Comparison of ENCODE assay signal across 2 cellular contexts in genomic region chr3:110577856-110578255, GRCh38.
TF ChIP-seq lines count a peak whose summit lies in the region.

No MANE protein-coding gene starts in this region.

TF ChIP-seq in HCT116, 20 proteins besides CTCF, POLR2A, EP300 and RAD21 (continued from another document):
- TF ChIP-seq YY1 (IDR thresholded peaks at IDR 0.05; ENCODE audit: extremely low read depth, insufficient replicate concordance, low read depth, low read length) (no peak), CBX3 (IDR thresholded peaks at IDR 0.05; ENCODE audit: low read depth) (no peak), SIN3A (IDR thresholded peaks at IDR 0.05; ENCODE audit: low read depth) (no peak), EGR1 (IDR thresholded peaks at IDR 0.05; ENCODE audit: low read depth) (no peak), EZH2 (IDR thresholded peaks at IDR 0.05) (no peak), SP1 (IDR thresholded peaks at IDR 0.05; ENCODE audit: low read depth) (no peak; the same call in 1 of the 2 replicates), FOSL1 (IDR thresholded peaks at IDR 0.05; ENCODE audit: low read depth) (no peak), TCF7L2 (IDR thresholded peaks at IDR 0.05; ENCODE audit: borderline replicate concordance, extremely low read depth, insufficient read depth, insufficient read length) (no peak), REST (IDR thresholded peaks at IDR 0.05; ENCODE audit: low read depth) (no peak)
- TF ChIP-seq, protein P1, sequence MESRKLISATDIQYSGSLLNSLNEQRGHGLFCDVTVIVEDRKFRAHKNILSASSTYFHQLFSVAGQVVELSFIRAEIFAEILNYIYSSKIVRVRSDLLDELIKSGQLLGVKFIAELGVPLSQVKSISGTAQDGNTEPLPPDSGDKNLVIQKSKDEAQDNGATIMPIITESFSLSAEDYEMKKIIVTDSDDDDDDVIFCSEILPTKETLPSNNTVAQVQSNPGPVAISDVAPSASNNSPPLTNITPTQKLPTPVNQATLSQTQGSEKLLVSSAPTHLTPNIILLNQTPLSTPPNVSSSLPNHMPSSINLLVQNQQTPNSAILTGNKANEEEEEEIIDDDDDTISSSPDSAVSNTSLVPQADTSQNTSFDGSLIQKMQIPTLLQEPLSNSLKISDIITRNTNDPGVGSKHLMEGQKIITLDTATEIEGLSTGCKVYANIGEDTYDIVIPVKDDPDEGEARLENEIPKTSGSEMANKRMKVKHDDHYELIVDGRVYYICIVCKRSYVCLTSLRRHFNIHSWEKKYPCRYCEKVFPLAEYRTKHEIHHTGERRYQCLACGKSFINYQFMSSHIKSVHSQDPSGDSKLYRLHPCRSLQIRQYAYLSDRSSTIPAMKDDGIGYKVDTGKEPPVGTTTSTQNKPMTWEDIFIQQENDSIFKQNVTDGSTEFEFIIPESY (IDR thresholded peaks at IDR 0.05; ENCODE audit: extremely low read depth, insufficient replicate concordance, low read length): no peak
- TF ChIP-seq, protein P2, sequence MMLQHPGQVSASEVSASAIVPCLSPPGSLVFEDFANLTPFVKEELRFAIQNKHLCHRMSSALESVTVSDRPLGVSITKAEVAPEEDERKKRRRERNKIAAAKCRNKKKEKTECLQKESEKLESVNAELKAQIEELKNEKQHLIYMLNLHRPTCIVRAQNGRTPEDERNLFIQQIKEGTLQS (IDR thresholded peaks at IDR 0.05): no peak

TF ChIP-seq in SK-N-SH treated with all-trans-retinoic acid at 6 μM for 48 hours, 23 proteins besides CTCF, POLR2A, EP300 and RAD21 (continued from another document):
- TF ChIP-seq RARB (CRISPR knock-in tag; IDR thresholded peaks at IDR 0.05): no peak
- TF ChIP-seq TCF4 (CRISPR knock-in tag; IDR thresholded peaks at IDR 0.05; ENCODE audit: borderline replicate concordance): no peak
- no peak for TF ChIP-seq ARNTL (CRISPR knock-in tag; IDR thresholded peaks at IDR 0.05; ENCODE audit: borderline replicate concordance, low read depth)
- TF ChIP-seq PPARA (CRISPR knock-in tag; IDR thresholded peaks at IDR 0.05; ENCODE audit: borderline replicate concordance): no peak
- TF ChIP-seq ZNF565 (CRISPR knock-in tag; conservative IDR thresholded peaks at IDR 0.05; ENCODE audit: low read depth): no peak
- TF ChIP-seq TOX (CRISPR knock-in tag; IDR thresholded peaks at IDR 0.05; ENCODE audit: borderline replicate concordance): no peak
- TF ChIP-seq ISL1 (CRISPR knock-in tag; IDR thresholded peaks at IDR 0.05): no peak
- TF ChIP-seq CSDC2 (CRISPR knock-in tag; IDR thresholded peaks at IDR 0.05): no peak
- TF ChIP-seq ZFP3 (CRISPR knock-in tag; IDR thresholded peaks at IDR 0.05): no peak
- TF ChIP-seq ESRRG (CRISPR knock-in tag; IDR thresholded peaks at IDR 0.05): no peak
- TF ChIP-seq ZNF70 (CRISPR knock-in tag; IDR thresholded peaks at IDR 0.05): no peak
